21 cellular contexts compared by ENCODE assay signal in genomic region chr11:41716862-41717261, GRCh38.
DNase-seq lines count a peak whose midpoint lies in the region; ATAC-seq, FAIRE-seq and TF ChIP-seq lines count a peak whose summit lies in the region.
"Had no signal": no experiment of that assay in that cellular context is flagged by ENCODE, and none has a peak within 500 bp of the region (broad histone marks: within the 10 kb centered on the region; RNA-seq: fewer than 3 reads in every experiment).

No MANE protein-coding gene starts in this region.

- H3K27me3 Mint-ChIP-seq in H9 (ENCODE audit: low read depth) = peaks cover 12% of the 10 kb centered on the region
- H3K27me3 Mint-ChIP-seq in CD8-positive, alpha-beta memory T cell = peaks cover 0 to 1% of the 10 kb centered on the region in 2 donors
- H3K27me3 Mint-ChIP-seq: B cell; CD4-positive, CD25-positive, alpha-beta regulatory T cell; IgD-negative memory B cell had no signal

- no peak overlapping the region for H3K14ac ChIP-seq in H9 (ENCODE audit: insufficient read depth, low read length)

- H3K9ac ChIP-seq in H9 (ENCODE audit: extremely low read depth, insufficient read length, low read length) = no peak overlapping the region
- H3K9ac ChIP-seq in K562 (ENCODE audit: insufficient read depth in 1 of 2, low read depth in 2 of 2, low read length in 2 of 2) = no peak overlapping the region

- peaks cover 47 to 49% of the 10 kb centered on the region in 2 experiments for H3K4me1 Mint-ChIP-seq in H9
- H3K4me1 Mint-ChIP-seq in CD8-positive, alpha-beta memory T cell = no peaks in the 10 kb centered on the region
- H3K4me1 Mint-ChIP-seq: B cell; CD4-positive, CD25-positive, alpha-beta regulatory T cell; IgD-negative memory B cell had no signal

- peaks cover 0 to 15% (median 10%) of the 10 kb centered on the region in 3 experiments; a peak in 5 of 7 replicates for H3K36me3 Mint-ChIP-seq in H9 (ENCODE audit: insufficient read depth in 1 of 3, low read depth in 3 of 3)
- H3K36me3 Mint-ChIP-seq in CD8-positive, alpha-beta memory T cell = no peaks in the 10 kb centered on the region
- H3K36me3 Mint-ChIP-seq: CD4-positive, CD25-positive, alpha-beta regulatory T cell; IgD-negative memory B cell had no signal

- H4K91ac ChIP-seq in H9 (ENCODE audit: insufficient read length, low read depth, low read length) = no peak overlapping the region

- H3K27me3 ChIP-seq in A673 (replicated peaks; ENCODE audit: insufficient read depth, low read depth, low read length, poor library complexity) (no peaks in the 10 kb centered on the region), H9 (ENCODE audit: insufficient read depth, low read length) (no peaks in the 10 kb centered on the region), K562 (ENCODE audit: control insufficient read depth in 2 of 2, insufficient read depth in 2 of 2, low read length in 2 of 2) (no peaks in the 10 kb centered on the region)
- H3K27me3 ChIP-seq in CD8-positive, alpha-beta memory T cell (ENCODE audit: insufficient read depth, low read length, poor library complexity, severe bottlenecking) = no peaks in the 10 kb centered on the region

- intact Hi-C loops in A673 (cut with micrococcal nuclease; ENCODE audit: unreplicated experiment) = no loop called here
- intact Hi-C loops in K562 (cut with micrococcal nuclease) = no loop called here

- no peak overlapping the region for H2BK15ac ChIP-seq in H9 (ENCODE audit: low read depth, low read length)

- H3K23ac ChIP-seq in H9 (ENCODE audit: insufficient read length, low read depth, low read length) = no peak overlapping the region

- H2BK20ac ChIP-seq in H9 (ENCODE audit: low read depth, low read length, poor library complexity, severe bottlenecking) = peak overlapping the region; percentile 11

- no peaks in the 10 kb centered on the region for H3K9me1 ChIP-seq in K562 (ENCODE audit: control insufficient read depth, insufficient read depth, low read length)

- no peak overlapping the region for H4K8ac ChIP-seq in H9 (replicated peaks; ENCODE audit: insufficient read length, low read depth, low read length)

- TF ChIP-seq POLR2A in K562 (conservative IDR thresholded peaks at IDR 0.05) = no peak

- H2BK12ac ChIP-seq in H9 (ENCODE audit: insufficient read length, low read depth, low read length) = no peak overlapping the region

- no TSS peak for BruUV-seq in A673 (replicated peaks; lab: Mats Ljungman, UMichigan)
- no TSS peak for BruUV-seq in K562 (replicated peaks; lab: Mats Ljungman, UMichigan)

- TF ChIP-seq EP300 in K562 (IDR thresholded peaks at IDR 0.05; ENCODE audit: low read length) = no peak

- DNase-seq in A673 (ENCODE audit: low spot score) (peak; percentile 15), H9 (no peak), SK-N-DZ (ENCODE audit: low spot score) (peak; percentile 43), K562 (ENCODE audit: extremely low read depth in 1 of 4, low spot score in 3 of 4) (no peak), NCI-H82 treated with DMSO at 0.1 percent for 48 hours (lab: John Stamatoyannopoulos, UW; ENCODE audit: unreplicated experiment) (no peak), glomerular visceral epithelial cell (ENCODE audit: extremely low spot score) (no peak)
- DNase-seq in CD8-positive, alpha-beta memory T cell = no peak
- DNase-seq: 8988T; C1 segment of cervical spinal cord; Caco-2; CD4-positive, CD25-positive, alpha-beta regulatory T cell; GOT3; KG1 had no signal

- no peak overlapping the region for H3K27ac ChIP-seq in A673 (ENCODE audit: low read depth, low read length, poor library complexity, severe bottlenecking)
- no peak overlapping the region for H3K27ac ChIP-seq in H9 (ENCODE audit: insufficient read length, low read depth, low read length)
- no peak overlapping the region for H3K27ac ChIP-seq in K562 (ENCODE audit: extremely low read depth, low read depth, low read length)
- no peak overlapping the region for H3K27ac ChIP-seq in CD8-positive, alpha-beta memory T cell (ENCODE audit: low read depth, low read length)

- no peak overlapping the region for H4K5ac ChIP-seq in H9 (ENCODE audit: insufficient read length, low read depth, low read length)

- H3K4me3 Mint-ChIP-seq in H9 = no peak overlapping the region
- no peak overlapping the region for H3K4me3 Mint-ChIP-seq in CD8-positive, alpha-beta memory T cell
- H3K4me3 Mint-ChIP-seq: B cell; CD4-positive, CD25-positive, alpha-beta regulatory T cell; IgD-negative memory B cell had no signal

- H2AFZ ChIP-seq in H9 (ENCODE audit: low read length) = no peak overlapping the region
- no peak overlapping the region for H2AFZ ChIP-seq in K562 (ENCODE audit: low read depth, low read length)

- H3K9me3 ChIP-seq in A673 (ENCODE audit: low read depth, low read length, poor library complexity, severe bottlenecking) (peaks cover 7% of the 10 kb centered on the region), H9 (ENCODE audit: control insufficient read depth, low read depth, low read length) (no peaks in the 10 kb centered on the region), K562 (replicated peaks; ENCODE audit: control insufficient read depth, insufficient read depth, low read depth, low read length) (no peaks in the 10 kb centered on the region)
- no peaks in the 10 kb centered on the region for H3K9me3 ChIP-seq in CD8-positive, alpha-beta memory T cell (ENCODE audit: low read length)
- H3K9me3 ChIP-seq: Caco-2, HAP-1 had no signal

- H3K4me2 ChIP-seq in H9 (ENCODE audit: insufficient read depth, insufficient read length, low read length) = no peak overlapping the region
- H3K4me2 ChIP-seq in K562 (ENCODE audit: insufficient read depth, low read length) = no peak overlapping the region

- CTCF ChIA-PET in A673 (lab: Charles Lee) (no interaction called here), K562 (lab: Yijun Ruan, JAX; ENCODE audit: low intra/inter-chr PET ratio) (no interaction called here)
- CTCF ChIA-PET in CD8-positive, alpha-beta memory T cell (lab: Charles Lee) = no interaction called here

- H3K4ac ChIP-seq in H9 (ENCODE audit: low read depth, low read length) = no peak overlapping the region

- no CpG with 5 or more reads among the region's 3 CpGs for WGBS in H9 (ENCODE audit: extremely low coverage, insufficient read length, low lambda C conversion rate)
- WGBS in K562 (ENCODE audit: insufficient coverage, low coverage, missing lambda C conversion rate) = 0% methylated on average over 3 of the region's 3 CpGs

- TF ChIP-seq CTCF in A673 (conservative IDR thresholded peaks at IDR 0.05; ENCODE audit: low read depth, low read length) = no peak
- no peak for TF ChIP-seq CTCF in H9 (conservative IDR thresholded peaks at IDR 0.05)
- no peak for TF ChIP-seq CTCF in K562 (IDR thresholded peaks at IDR 0.05 in 2 of 3, conservative IDR thresholded peaks at IDR 0.05 in 1 of 3; ENCODE audit: insufficient read depth in 2 of 3, low read depth in 1 of 3, low read length in 3 of 3)

- H3T11ph ChIP-seq in H9 (ENCODE audit: low read length) = no peak overlapping the region

- ATAC-seq in K562 = no peak
- ATAC-seq in GM21526 (IDR thresholded peaks at IDR 0.05; ENCODE audit: low FRiP score, unreplicated experiment) = no peak
- ATAC-seq: HepG2 had no signal

- no peak for TF ChIP-seq RAD21 in K562 (CRISPR knock-in tag; conservative IDR thresholded peaks at IDR 0.05 in 1 of 2, IDR thresholded peaks at IDR 0.05 in 1 of 2)

- POLR2A ChIA-PET in A673 (lab: Charles Lee; ENCODE audit: low non-redundant PET) = no interaction called here
- POLR2A ChIA-PET in K562 (lab: Yijun Ruan, JAX) = interaction anchor here (0.6 kb wide), 1 partner anchor 926 kb away, joined by 3 read pairs; no protein-coding TSS in a partner anchor
- POLR2A ChIA-PET in CD8-positive, alpha-beta memory T cell (lab: Charles Lee) = no interaction called here

- H3K4me3 ChIP-seq in A673 (ENCODE audit: low read depth, low read length, poor library complexity, severe bottlenecking) (no peak overlapping the region), K562 (no peak overlapping the region)
- no peak overlapping the region for H3K4me3 ChIP-seq in CD8-positive, alpha-beta memory T cell (ENCODE audit: low read length)
- H3K4me3 ChIP-seq: HAP-1 had no signal

- no peaks in the 10 kb centered on the region for H3K79me1 ChIP-seq in H9 (ENCODE audit: insufficient read depth, low read depth, low read length, poor library complexity, severe bottlenecking)

- H3K4me1 ChIP-seq in A673 (ENCODE audit: insufficient read depth, low read length, poor library complexity, severe bottlenecking) (no peaks in the 10 kb centered on the region), H9 (ENCODE audit: insufficient read depth, low read length) (peaks cover 4% of the 10 kb centered on the region), K562 (replicated peaks in 1 of 2; ENCODE audit: control insufficient read depth in 2 of 2, insufficient read depth in 2 of 2, low read length in 2 of 2) (no peaks in the 10 kb centered on the region)
- no peaks in the 10 kb centered on the region for H3K4me1 ChIP-seq in CD8-positive, alpha-beta memory T cell (ENCODE audit: insufficient read depth, low read length)
- H3K4me1 ChIP-seq: Caco-2, HAP-1 had no signal

- in situ Hi-C loops in K562 (cut with MboI) = no loop called here

- H2AK5ac ChIP-seq in H9 (ENCODE audit: insufficient read length, low read length) = no peak overlapping the region

- H3K36me3 ChIP-seq in A673 (ENCODE audit: insufficient read depth, low read length, poor library complexity, severe bottlenecking) (no peaks in the 10 kb centered on the region), K562 (ENCODE audit: control insufficient read depth, insufficient read depth, low read length) (no peaks in the 10 kb centered on the region)
- no peaks in the 10 kb centered on the region for H3K36me3 ChIP-seq in CD8-positive, alpha-beta memory T cell (ENCODE audit: insufficient read depth, low read length)
- H3K36me3 ChIP-seq: HAP-1 had no signal

- H3K23me2 ChIP-seq in H9 (ENCODE audit: insufficient read length, low read depth, low read length, poor library complexity, severe bottlenecking) = no peaks in the 10 kb centered on the region

- H3K56ac ChIP-seq in H9 (ENCODE audit: insufficient read length, low read depth, low read length) = no peak overlapping the region

- H3K9me3 Mint-ChIP-seq in H9 = peaks cover 2 to 8% of the 10 kb centered on the region in 2 experiments
- peaks cover 12 to 30% (median 21%) of the 10 kb centered on the region in 5 donors for H3K9me3 Mint-ChIP-seq in CD8-positive, alpha-beta memory T cell

- no peak for FAIRE-seq in K562 (lab: Jason Lieb, UNC)
- FAIRE-seq: D721Med, G401.6, GM12891, HepG2 had no signal

- no peaks in the 10 kb centered on the region for H3K79me2 ChIP-seq in H9 (ENCODE audit: insufficient read depth, low read length)
- H3K79me2 ChIP-seq in K562 (ENCODE audit: control insufficient read depth, insufficient read depth, low read length) = no peaks in the 10 kb centered on the region

- H3K27ac Mint-ChIP-seq in H9 = peak overlapping the region in 1 of 3 experiments; percentile 25; a peak in 1 of 7 replicates
- H3K27ac Mint-ChIP-seq in CD8-positive, alpha-beta memory T cell = no peak overlapping the region
- H3K27ac Mint-ChIP-seq: B cell; CD4-positive, CD25-positive, alpha-beta regulatory T cell; IgD-negative memory B cell had no signal

- no peaks in the 10 kb centered on the region for H4K20me1 ChIP-seq in H9 (ENCODE audit: control insufficient read depth, insufficient read depth, insufficient read length)
- no peaks in the 10 kb centered on the region for H4K20me1 ChIP-seq in K562 (replicated peaks; ENCODE audit: control insufficient read depth, insufficient read depth, low read length)

- no peak overlapping the region for H2BK120ac ChIP-seq in H9 (ENCODE audit: low read depth, low read length, poor library complexity, severe bottlenecking)

- no peak overlapping the region for H3K18ac ChIP-seq in H9 (ENCODE audit: insufficient read length, low read depth, low read length)

- H2BK5ac ChIP-seq in H9 (ENCODE audit: insufficient read length, low read length) = no peak overlapping the region

Comparison
In these comparisons a context has a peak if more than half of its experiments do, and no peak if none do; other contexts are left out.
1. DNase-seq: peak in A673 (single experiment) and SK-N-DZ (single experiment); none in H9 (single experiment), K562 (0 of 4), NCI-H82 treated with DMSO at 0.1 percent for 48 hours (single experiment), CD8-positive, alpha-beta memory T cell (0 of 5) and glomerular visceral epithelial cell (single experiment).